8 cellular contexts compared by ENCODE assay signal in the genomic region with DNA sequence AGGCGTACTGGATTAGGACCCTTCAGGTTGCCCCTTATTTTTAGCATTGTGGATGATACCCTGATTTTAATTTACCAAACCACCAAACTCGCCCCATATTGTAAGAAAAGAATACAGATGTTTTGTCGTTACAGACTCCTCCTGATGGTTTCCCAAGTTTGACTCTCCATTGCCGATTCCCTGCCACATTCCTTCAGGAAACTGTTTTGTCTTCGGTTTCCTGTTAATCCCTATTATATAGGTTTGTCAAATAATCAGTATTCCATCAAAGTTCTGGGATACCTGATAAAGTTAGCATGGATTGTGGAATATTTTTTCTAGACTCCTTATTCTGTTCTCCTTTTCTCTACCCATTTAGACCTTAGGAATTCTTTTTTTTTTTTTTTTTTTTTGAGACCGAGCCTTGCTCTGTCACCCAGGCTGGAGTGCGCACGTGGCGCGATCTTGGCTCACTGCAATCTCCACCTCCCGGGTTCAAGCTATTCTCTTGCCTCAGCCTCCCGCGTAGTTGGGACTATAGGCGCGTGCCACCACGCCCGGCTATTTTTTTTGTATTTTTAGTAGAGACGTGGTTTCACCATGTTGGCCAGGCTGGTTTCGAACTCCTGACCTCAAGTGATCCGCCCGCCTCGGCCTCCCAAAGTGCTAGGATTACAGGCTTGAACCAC. TPM values are rescaled to one million over a fixed set of nuclear protein-coding genes. Genes with fewer than 3 reads are reported as not detected.
A peak's percentile ranks its signal among the peaks of the same experiment; 100 is the strongest.
DNase-seq lines count a peak whose midpoint lies in the region; ATAC-seq and TF ChIP-seq lines count a peak whose summit lies in the region.
"Not testable (repeated sequence)": the region's sequence is repeated elsewhere in the genome, so short reads cannot be mapped to it uniquely, and the experiment has no call there.

No MANE protein-coding gene starts in this region.

- DNase-seq in AG04449 (ENCODE audit: low read depth, low spot score); H7; activated T-helper 1 cell treated with anti-CD3 and anti-CD28 coated beads, Interleukin-12 subunit alpha, Interleukin-12 subunit beta, Interleukin-2, Interleukin-4 antibody, amounts not matched to agents 30 ng/mL and 10 ng/mL and 1 ng/mL, durations not matched to agents 14 hours and 24 hours and 36 hours (ENCODE audit: low spot score); right cardiac atrium; naive B cell; spleen: not testable (repeated sequence)
- peak; percentile 22 for DNase-seq in colonic mucosa

- H3K9me3 ChIP-seq in colonic mucosa; right cardiac atrium (ENCODE audit: control insufficient read depth, low read length); spleen: not testable (repeated sequence)

- H3K4me1 Mint-ChIP-seq in activated T-helper 1 cell treated with anti-CD3 and anti-CD28 coated beads, Interleukin-12 subunit alpha, Interleukin-12 subunit beta, Interleukin-2, Interleukin-4 antibody, amounts not matched to agents 30 ng/mL and 10 ng/mL and 1 ng/mL, durations not matched to agents 14 hours and 24 hours and 36 hours (ENCODE audit: low read depth): peaks cover 40% of the 10 kb centered on the region
- H3K4me1 Mint-ChIP-seq in naive B cell: peaks cover 26 to 38% (median 31%) of the 10 kb centered on the region in 3 donors

- H3K27me3 Mint-ChIP-seq in activated T-helper 1 cell treated with anti-CD3 and anti-CD28 coated beads, Interleukin-12 subunit alpha, Interleukin-12 subunit beta, Interleukin-2, Interleukin-4 antibody, amounts not matched to agents 30 ng/mL and 10 ng/mL and 1 ng/mL, durations not matched to agents 14 hours and 24 hours and 36 hours (ENCODE audit: insufficient read depth); naive B cell: not testable (repeated sequence)

- not testable (repeated sequence) for H3K36me3 Mint-ChIP-seq in activated T-helper 1 cell treated with anti-CD3 and anti-CD28 coated beads, Interleukin-12 subunit alpha, Interleukin-12 subunit beta, Interleukin-2, Interleukin-4 antibody, amounts not matched to agents 30 ng/mL and 10 ng/mL and 1 ng/mL, durations not matched to agents 14 hours and 24 hours and 36 hours (ENCODE audit: low read depth); naive B cell

- peak overlapping the region; percentile 86 for H3K27ac Mint-ChIP-seq in activated T-helper 1 cell treated with anti-CD3 and anti-CD28 coated beads, Interleukin-12 subunit alpha, Interleukin-12 subunit beta, Interleukin-2, Interleukin-4 antibody, amounts not matched to agents 30 ng/mL and 10 ng/mL and 1 ng/mL, durations not matched to agents 14 hours and 24 hours and 36 hours
- peak overlapping the region; percentile 97 to 99 (median 98) for H3K27ac Mint-ChIP-seq in naive B cell

- CTCF ChIA-PET in AG04449 (lab: Yijun Ruan, JAX): interaction anchor here (0.5 to 6.9 kb wide), 43 partner anchors 11 to 117 kb away, joined by 3 to 91 read pairs (median 6); a partner anchor contains a TSS

- H3K4me3 Mint-ChIP-seq in activated T-helper 1 cell treated with anti-CD3 and anti-CD28 coated beads, Interleukin-12 subunit alpha, Interleukin-12 subunit beta, Interleukin-2, Interleukin-4 antibody, amounts not matched to agents 30 ng/mL and 10 ng/mL and 1 ng/mL, durations not matched to agents 14 hours and 24 hours and 36 hours: peak overlapping the region; percentile 99
- peak overlapping the region; percentile 94 to 100 (median 98) for H3K4me3 Mint-ChIP-seq in naive B cell

- not testable (repeated sequence) for TF ChIP-seq CTCF in AG04449 (IDR thresholded peaks at IDR 0.05; ENCODE audit: insufficient read depth, low read length, missing control alignments); colonic mucosa (IDR thresholded peaks at IDR 0.05); spleen (IDR thresholded peaks at IDR 0.05 in 8 of 11, conservative IDR thresholded peaks at IDR 0.05 in 3 of 11)

- H3K4me3 ChIP-seq in AG04449 (ENCODE audit: low read depth, low read length) (peak overlapping the region; percentile 96), H7 (ENCODE audit: insufficient read depth, low read depth, low read length) (peak overlapping the region; percentile 52), colonic mucosa (peak overlapping the region; percentile 78), right cardiac atrium (ENCODE audit: low read length) (peak overlapping the region; percentile 99), spleen (peak overlapping the region; percentile 61 to 87 (median 74))

- WGBS in right cardiac atrium: 48% methylated on average over 22 of the region's 22 CpGs
- WGBS in spleen, 5 donors: 54 to 61% (median 55%) methylated on average over 22 of the region's 22 CpGs

- not testable (repeated sequence) for TF ChIP-seq POLR2A in spleen (IDR thresholded peaks at IDR 0.05)

- POLR2A ChIA-PET in AG04449 (lab: Yijun Ruan, JAX): interaction anchor here (0.8 to 1.4 kb wide), 7 partner anchors 10 to 53 kb away, joined by 3 to 10 read pairs (median 4); a partner anchor contains a TSS

- H3K27me3 ChIP-seq in H7 (ENCODE audit: control insufficient read depth, insufficient read depth, low read length); colonic mucosa; right cardiac atrium (ENCODE audit: control insufficient read depth, insufficient read depth); spleen (replicated peaks in 1 of 7): not testable (repeated sequence)

- H3K27ac ChIP-seq in colonic mucosa (peak overlapping the region; percentile 79), right cardiac atrium (ENCODE audit: low read length) (peak overlapping the region; percentile 91), spleen (peak overlapping the region; percentile 82 to 92 (median 86))

- intact Hi-C loops in activated T-helper 1 cell treated with anti-CD3 and anti-CD28 coated beads, Interleukin-12 subunit alpha, Interleukin-12 subunit beta, Interleukin-2, Interleukin-4 antibody, amounts not matched to agents 30 ng/mL and 10 ng/mL and 1 ng/mL, durations not matched to agents 14 hours and 24 hours and 36 hours (cut with micrococcal nuclease): loop anchor here (1.0 to 2.0 kb wide), 5 partner anchors 8 to 109 kb away; a partner anchor contains a TSS
- intact Hi-C loops in colonic mucosa (cut with DNase I): loop anchor here (5.0 kb wide), 1 partner anchor 33 kb away; no protein-coding TSS in a partner anchor
- intact Hi-C loops in right cardiac atrium (cut with DNase I); spleen (cut with DNase I; ENCODE audit: low total_unique reads): not testable (repeated sequence)

- not testable (repeated sequence) for ATAC-seq in right cardiac atrium; naive B cell (ENCODE audit: low read depth in 2 of 2)

- H3K9me3 Mint-ChIP-seq in activated T-helper 1 cell treated with anti-CD3 and anti-CD28 coated beads, Interleukin-12 subunit alpha, Interleukin-12 subunit beta, Interleukin-2, Interleukin-4 antibody, amounts not matched to agents 30 ng/mL and 10 ng/mL and 1 ng/mL, durations not matched to agents 14 hours and 24 hours and 36 hours; naive B cell: not testable (repeated sequence)

- H3K4me1 ChIP-seq in colonic mucosa (peaks cover 28% of the 10 kb centered on the region), spleen (peaks cover 23 to 71% (median 52%) of the 10 kb centered on the region in 6 donors)
- H3K4me1 ChIP-seq in right cardiac atrium (ENCODE audit: control insufficient read depth, insufficient read depth, low read length): not testable (repeated sequence)

- peak overlapping the region; percentile 60 to 82 for H3K9ac ChIP-seq in colonic mucosa (ENCODE audit: low read depth in 2 of 2, low read length in 2 of 2)

- not testable (repeated sequence) for H3K36me3 ChIP-seq in H7 (replicated peaks; ENCODE audit: control insufficient read depth, insufficient read depth, low read length); colonic mucosa
- H3K36me3 ChIP-seq in spleen: peaks cover 0 to 19% (median 7%) of the 10 kb centered on the region in 6 donors

RNA-seq across cellular contexts. Expression of a gene that starts 0.6 kb away (rescaled TPM):
- total RNA-seq in H7 (2014; rRNA removed; shearing (Covaris generic)): 117 and 121 TPM in 2 replicates
- polyA plus RNA-seq in PFSK-1 (2012; ENCODE audit: insufficient read length, low read depth): 111 TPM
- total RNA-seq in activated T-helper 1 cell treated with anti-CD3 and anti-CD28 coated beads, Interleukin-12 subunit alpha, Interleukin-12 subunit beta, Interleukin-2, Interleukin-4 antibody, amounts not matched to agents 30 ng/mL and 10 ng/mL and 1 ng/mL, durations not matched to agents 14 hours and 24 hours and 36 hours: 115 and 123 TPM in 2 replicates
- 100 to 1,000 TPM; 164 to 173 TPM for total RNA-seq in colonic mucosa
- 100 to 1,000 TPM; 103 to 120 (median 119) TPM for total RNA-seq in right cardiac atrium
- polyA plus RNA-seq in right cardiac atrium: 112 TPM
- polyA plus RNA-seq in naive B cell (ENCODE audit: low read depth in 6 of 6): 100 to 1,000 TPM; 166 to 227 (median 177) TPM
- 10 to 100 TPM; 59.3 to 99.1 (median 92.8) TPM for total RNA-seq in spleen
- polyA plus RNA-seq in spleen: 10 to 100 TPM; 55.4 to 80.2 (median 76.4) TPM

RNA-seq across cellular contexts. Expression of a gene that starts 24.8 kb away (rescaled TPM):
- total RNA-seq in H7 (2014; rRNA removed; shearing (Covaris generic)): 2.2 and 2.9 TPM in 2 replicates
- not detected for polyA plus RNA-seq in PFSK-1 (2012; ENCODE audit: insufficient read length, low read depth)
- not detected in 2 replicates for total RNA-seq in activated T-helper 1 cell treated with anti-CD3 and anti-CD28 coated beads, Interleukin-12 subunit alpha, Interleukin-12 subunit beta, Interleukin-2, Interleukin-4 antibody, amounts not matched to agents 30 ng/mL and 10 ng/mL and 1 ng/mL, durations not matched to agents 14 hours and 24 hours and 36 hours
- total RNA-seq in colonic mucosa: under 1 TPM in 1 of 2 donors, not detected in 1; 0.30 TPM
- under 1 TPM; 0.28 to 0.97 (median 0.37) TPM for total RNA-seq in right cardiac atrium
- polyA plus RNA-seq in right cardiac atrium: 0.32 TPM
- 1 to 10 TPM in 3 of 6 donors, under 1 TPM in 2, not detected in 1; 0.51 to 3.6 (median 1.5) TPM for polyA plus RNA-seq in naive B cell (ENCODE audit: low read depth in 6 of 6)
- total RNA-seq in spleen: 10 to 100 TPM; 14.1 to 93.7 (median 45.0) TPM
- 10 to 100 TPM in 2 of 3 donors, 1 to 10 TPM in 1; 2.4 to 17.5 (median 14.7) TPM for polyA plus RNA-seq in spleen

RNA-seq across cellular contexts. Expression of a gene that starts 38.7 kb away (rescaled TPM):
- not detected in 2 replicates for total RNA-seq in H7 (2014; rRNA removed; shearing (Covaris generic))
- polyA plus RNA-seq in PFSK-1 (2012; ENCODE audit: insufficient read length, low read depth): 0.50 TPM
- 2.3 and 2.4 TPM in 2 replicates for total RNA-seq in activated T-helper 1 cell treated with anti-CD3 and anti-CD28 coated beads, Interleukin-12 subunit alpha, Interleukin-12 subunit beta, Interleukin-2, Interleukin-4 antibody, amounts not matched to agents 30 ng/mL and 10 ng/mL and 1 ng/mL, durations not matched to agents 14 hours and 24 hours and 36 hours
- under 1 TPM in 1 of 2 donors, not detected in 1; 0.21 TPM for total RNA-seq in colonic mucosa
- under 1 TPM; 0.39 to 0.71 (median 0.46) TPM for total RNA-seq in right cardiac atrium
- polyA plus RNA-seq in right cardiac atrium: 0.20 TPM
- not detected for polyA plus RNA-seq in naive B cell (ENCODE audit: low read depth in 6 of 6)
- 10 to 100 TPM in 1 of 7 donors, 1 to 10 TPM in 5, under 1 TPM in 1; 0.97 to 12.5 (median 2.9) TPM for total RNA-seq in spleen
- polyA plus RNA-seq in spleen: under 1 TPM; 0.35 to 0.47 (median 0.39) TPM

RNA-seq across cellular contexts. Expression of a gene that starts 45.0 kb away (rescaled TPM):
- 907 and 952 TPM in 2 replicates for total RNA-seq in H7 (2014; rRNA removed; shearing (Covaris generic))
- polyA plus RNA-seq in PFSK-1 (2012; ENCODE audit: insufficient read length, low read depth): 562 TPM
- 1,740 and 1,765 TPM in 2 replicates for total RNA-seq in activated T-helper 1 cell treated with anti-CD3 and anti-CD28 coated beads, Interleukin-12 subunit alpha, Interleukin-12 subunit beta, Interleukin-2, Interleukin-4 antibody, amounts not matched to agents 30 ng/mL and 10 ng/mL and 1 ng/mL, durations not matched to agents 14 hours and 24 hours and 36 hours
- 1,000 to 10,000 TPM in 1 of 2 donors, 100 to 1,000 TPM in 1; 716 to 1,090 TPM for total RNA-seq in colonic mucosa
- 100 to 1,000 TPM; 425 to 572 (median 530) TPM for total RNA-seq in right cardiac atrium
- 405 TPM for polyA plus RNA-seq in right cardiac atrium
- polyA plus RNA-seq in naive B cell (ENCODE audit: low read depth in 6 of 6): 100 to 1,000 TPM; 658 to 830 (median 791) TPM
- 100 to 1,000 TPM; 511 to 957 (median 742) TPM for total RNA-seq in spleen
- 1,000 to 10,000 TPM; 1,074 to 1,168 (median 1,166) TPM for polyA plus RNA-seq in spleen

RNA-seq across cellular contexts. Expression of a gene that starts 45.7 kb away (rescaled TPM):
- total RNA-seq in H7 (2014; rRNA removed; shearing (Covaris generic)): 51.2 and 62.2 TPM in 2 replicates
- 9.5 TPM for polyA plus RNA-seq in PFSK-1 (2012; ENCODE audit: insufficient read length, low read depth)
- 99.8 and 106 TPM in 2 replicates for total RNA-seq in activated T-helper 1 cell treated with anti-CD3 and anti-CD28 coated beads, Interleukin-12 subunit alpha, Interleukin-12 subunit beta, Interleukin-2, Interleukin-4 antibody, amounts not matched to agents 30 ng/mL and 10 ng/mL and 1 ng/mL, durations not matched to agents 14 hours and 24 hours and 36 hours
- 10 to 100 TPM; 49.3 to 77.5 TPM for total RNA-seq in colonic mucosa
- 10 to 100 TPM; 55.1 to 68.2 (median 57.1) TPM for total RNA-seq in right cardiac atrium
- polyA plus RNA-seq in right cardiac atrium: 23.0 TPM
- 10 to 100 TPM; 12.3 to 31.8 (median 24.1) TPM for polyA plus RNA-seq in naive B cell (ENCODE audit: low read depth in 6 of 6)
- total RNA-seq in spleen: 10 to 100 TPM; 37.2 to 60.3 (median 48.2) TPM
- 1 to 10 TPM; 6.5 to 8.8 (median 6.5) TPM for polyA plus RNA-seq in spleen
